In the genomic region with DNA sequence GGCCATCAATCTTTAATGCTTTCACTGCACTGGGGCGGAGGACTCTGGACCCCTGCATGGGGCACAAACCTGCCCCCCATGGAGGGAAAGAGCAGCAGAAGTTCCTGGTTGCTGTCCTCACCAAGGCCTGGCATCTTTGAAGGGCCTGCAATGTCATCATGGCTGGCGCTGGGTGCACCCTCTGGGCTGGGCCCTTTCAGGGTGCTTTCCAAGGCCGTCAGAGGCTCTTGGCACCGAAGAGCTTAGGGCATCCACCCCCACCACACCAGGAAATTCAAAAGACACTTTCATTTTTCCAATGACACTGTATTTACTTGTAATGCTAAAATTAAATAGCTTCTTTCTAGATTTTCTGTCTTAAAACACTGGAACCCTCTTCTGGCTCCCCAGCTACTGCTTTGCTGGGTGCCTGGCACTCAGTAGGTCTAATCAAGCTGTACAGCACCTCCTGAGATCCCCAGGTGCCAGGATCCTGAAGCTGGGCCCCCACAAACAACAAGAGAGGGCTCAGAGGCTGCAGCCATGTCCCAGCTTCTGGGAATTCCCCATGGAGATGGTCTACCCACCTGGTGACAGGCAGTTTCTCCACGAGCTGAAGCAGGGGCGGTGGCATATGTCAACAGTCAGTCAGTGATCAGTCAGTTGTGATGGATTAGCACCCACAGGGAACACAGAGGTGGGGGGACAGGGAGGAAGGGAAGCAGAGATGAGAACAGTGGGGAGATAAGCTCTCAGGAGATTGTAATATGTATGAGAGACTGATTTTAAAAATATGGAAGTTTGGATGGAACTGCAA, we compare ENCODE assay signal across 2 cellular contexts.
A peak's percentile ranks its signal among the peaks of the same experiment; 100 is the strongest.
TF ChIP-seq lines count a peak whose summit lies in the region.

No MANE protein-coding gene starts in this region.

TF ChIP-seq in GM12878, 131 proteins besides CTCF, POLR2A, EP300 and RAD21:
- TF ChIP-seq EED (IDR thresholded peaks at IDR 0.05; ENCODE audit: low read depth) (0 out of 2 replicates have a peak, but pooled peaks have one; percentile 20), ZBTB40 (IDR thresholded peaks at IDR 0.05; ENCODE audit: borderline replicate concordance) (no peak), PML (IDR thresholded peaks at IDR 0.05; ENCODE audit: low read length) (no peak), ETV6 (conservative IDR thresholded peaks at IDR 0.05 in 1 of 2, IDR thresholded peaks at IDR 0.05 in 1 of 2; ENCODE audit: borderline replicate concordance in 1 of 2, low read depth in 1 of 2) (no peak), POU2F2 (IDR thresholded peaks at IDR 0.05; ENCODE audit: borderline replicate concordance, low read depth, low read length) (no peak), TCF3 (IDR thresholded peaks at IDR 0.05; ENCODE audit: borderline replicate concordance, insufficient read depth, low read depth, low read length) (no peak), CHD4 (IDR thresholded peaks at IDR 0.05) (no peak)
- TF ChIP-seq, protein P1, sequence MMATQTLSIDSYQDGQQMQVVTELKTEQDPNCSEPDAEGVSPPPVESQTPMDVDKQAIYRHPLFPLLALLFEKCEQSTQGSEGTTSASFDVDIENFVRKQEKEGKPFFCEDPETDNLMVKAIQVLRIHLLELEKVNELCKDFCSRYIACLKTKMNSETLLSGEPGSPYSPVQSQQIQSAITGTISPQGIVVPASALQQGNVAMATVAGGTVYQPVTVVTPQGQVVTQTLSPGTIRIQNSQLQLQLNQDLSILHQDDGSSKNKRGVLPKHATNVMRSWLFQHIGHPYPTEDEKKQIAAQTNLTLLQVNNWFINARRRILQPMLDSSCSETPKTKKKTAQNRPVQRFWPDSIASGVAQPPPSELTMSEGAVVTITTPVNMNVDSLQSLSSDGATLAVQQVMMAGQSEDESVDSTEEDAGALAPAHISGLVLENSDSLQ (IDR thresholded peaks at IDR 0.05) = peak; percentile 75
- TF ChIP-seq, protein P2, sequence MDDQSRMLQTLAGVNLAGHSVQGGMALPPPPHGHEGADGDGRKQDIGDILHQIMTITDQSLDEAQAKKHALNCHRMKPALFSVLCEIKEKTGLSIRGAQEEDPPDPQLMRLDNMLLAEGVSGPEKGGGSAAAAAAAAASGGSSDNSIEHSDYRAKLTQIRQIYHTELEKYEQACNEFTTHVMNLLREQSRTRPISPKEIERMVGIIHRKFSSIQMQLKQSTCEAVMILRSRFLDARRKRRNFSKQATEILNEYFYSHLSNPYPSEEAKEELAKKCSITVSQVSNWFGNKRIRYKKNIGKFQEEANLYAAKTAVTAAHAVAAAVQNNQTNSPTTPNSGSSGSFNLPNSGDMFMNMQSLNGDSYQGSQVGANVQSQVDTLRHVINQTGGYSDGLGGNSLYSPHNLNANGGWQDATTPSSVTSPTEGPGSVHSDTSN (IDR thresholded peaks at IDR 0.05; ENCODE audit: insufficient replicate concordance, low read depth, low read length) = peak; percentile 42

TF ChIP-seq in neural cell, 6 proteins besides CTCF, POLR2A, EP300 and RAD21:
- TF ChIP-seq, protein P3, sequence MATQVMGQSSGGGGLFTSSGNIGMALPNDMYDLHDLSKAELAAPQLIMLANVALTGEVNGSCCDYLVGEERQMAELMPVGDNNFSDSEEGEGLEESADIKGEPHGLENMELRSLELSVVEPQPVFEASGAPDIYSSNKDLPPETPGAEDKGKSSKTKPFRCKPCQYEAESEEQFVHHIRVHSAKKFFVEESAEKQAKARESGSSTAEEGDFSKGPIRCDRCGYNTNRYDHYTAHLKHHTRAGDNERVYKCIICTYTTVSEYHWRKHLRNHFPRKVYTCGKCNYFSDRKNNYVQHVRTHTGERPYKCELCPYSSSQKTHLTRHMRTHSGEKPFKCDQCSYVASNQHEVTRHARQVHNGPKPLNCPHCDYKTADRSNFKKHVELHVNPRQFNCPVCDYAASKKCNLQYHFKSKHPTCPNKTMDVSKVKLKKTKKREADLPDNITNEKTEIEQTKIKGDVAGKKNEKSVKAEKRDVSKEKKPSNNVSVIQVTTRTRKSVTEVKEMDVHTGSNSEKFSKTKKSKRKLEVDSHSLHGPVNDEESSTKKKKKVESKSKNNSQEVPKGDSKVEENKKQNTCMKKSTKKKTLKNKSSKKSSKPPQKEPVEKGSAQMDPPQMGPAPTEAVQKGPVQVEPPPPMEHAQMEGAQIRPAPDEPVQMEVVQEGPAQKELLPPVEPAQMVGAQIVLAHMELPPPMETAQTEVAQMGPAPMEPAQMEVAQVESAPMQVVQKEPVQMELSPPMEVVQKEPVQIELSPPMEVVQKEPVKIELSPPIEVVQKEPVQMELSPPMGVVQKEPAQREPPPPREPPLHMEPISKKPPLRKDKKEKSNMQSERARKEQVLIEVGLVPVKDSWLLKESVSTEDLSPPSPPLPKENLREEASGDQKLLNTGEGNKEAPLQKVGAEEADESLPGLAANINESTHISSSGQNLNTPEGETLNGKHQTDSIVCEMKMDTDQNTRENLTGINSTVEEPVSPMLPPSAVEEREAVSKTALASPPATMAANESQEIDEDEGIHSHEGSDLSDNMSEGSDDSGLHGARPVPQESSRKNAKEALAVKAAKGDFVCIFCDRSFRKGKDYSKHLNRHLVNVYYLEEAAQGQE (IDR thresholded peaks at IDR 0.05; ENCODE audit: borderline replicate concordance) = no peak
- TF ChIP-seq TAF1 (IDR thresholded peaks at IDR 0.05; ENCODE audit: low read depth) = no peak
- TF ChIP-seq POLR2AphosphoS5 (IDR thresholded peaks at IDR 0.05) = peak; percentile 76
